Comparison of ENCODE assay signal across 9 cellular contexts in the genomic region with DNA sequence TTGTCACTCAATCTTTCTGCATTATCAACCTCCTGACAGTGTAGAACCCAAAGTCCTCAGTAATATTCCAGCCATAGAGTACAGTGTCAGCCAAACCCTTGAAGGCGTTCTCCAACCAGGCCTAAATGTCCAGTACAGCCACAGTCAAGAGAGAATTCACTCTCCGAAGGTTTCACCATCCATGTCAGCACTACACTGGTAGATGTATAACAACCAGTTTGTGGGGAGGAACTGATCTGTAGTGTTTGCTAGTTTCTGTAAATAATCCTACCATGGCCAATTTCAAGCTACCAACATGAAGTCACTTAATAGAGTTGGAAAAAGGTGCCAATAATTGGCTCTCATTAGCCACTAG. TPM values are rescaled to one million over a fixed set of nuclear protein-coding genes. Genes with fewer than 3 reads are reported as not detected.
A peak's percentile ranks its signal among the peaks of the same experiment; 100 is the strongest.
DNase-seq lines count a peak whose midpoint lies in the region; ATAC-seq, FAIRE-seq and TF ChIP-seq lines count a peak whose summit lies in the region.
"Had no signal": no experiment of that assay in that cellular context is flagged by ENCODE, and none has a peak within 500 bp of the region (broad histone marks: within the 10 kb centered on the region; RNA-seq: fewer than 3 reads in every experiment).

No MANE protein-coding gene starts in this region.

- H3K9me3 ChIP-seq in SJSA1 (replicated peaks) (no peaks in the 10 kb centered on the region), fibroblast of lung (ENCODE audit: control insufficient read depth, insufficient read depth, low read depth, low read length) (no peaks in the 10 kb centered on the region), small intestine (ENCODE audit: control insufficient read depth, low read depth) (no peaks in the 10 kb centered on the region), body of pancreas (no peaks in the 10 kb centered on the region)
- H3K9me3 ChIP-seq: mucosa of descending colon had no signal

- peak overlapping the region; percentile 93 for H3K4me3 Mint-ChIP-seq in GM23338

- H3K27me3 ChIP-seq in GM23338 (ENCODE audit: insufficient read depth), result no peaks in the 10 kb centered on the region
- H3K27me3 ChIP-seq in SJSA1 (replicated peaks), result no peaks in the 10 kb centered on the region
- no peaks in the 10 kb centered on the region for H3K27me3 ChIP-seq in fibroblast of lung (ENCODE audit: control insufficient read depth, insufficient read depth, low read length)
- H3K27me3 ChIP-seq in small intestine (ENCODE audit: control insufficient read depth in 2 of 2, insufficient read depth in 2 of 2, low read length in 2 of 2), result no peaks in the 10 kb centered on the region
- no peaks in the 10 kb centered on the region for H3K27me3 ChIP-seq in body of pancreas

- no peak for ATAC-seq in GM23338
- no peak for ATAC-seq in body of pancreas
- ATAC-seq in GM18498 (IDR thresholded peaks at IDR 0.05; ENCODE audit: unreplicated experiment), result no peak

- H3K9ac ChIP-seq in fibroblast of lung (ENCODE audit: insufficient read depth, low read length), result no peak overlapping the region

- no peak for DNase-seq in GM23338 (ENCODE audit: low spot score)
- peak in 1 of 2 experiments; percentile 19 for DNase-seq in SJSA1 (ENCODE audit: low read depth in 1 of 2, low spot score in 2 of 2)
- DNase-seq in fibroblast of lung (ENCODE audit: low read depth in 2 of 2), result no peak
- DNase-seq in small intestine, result no peak
- DNase-seq in NOMO-1 treated with dmso at 0.1 percent for 144 hours (lab: John Stamatoyannopoulos, UW; ENCODE audit: unreplicated experiment), result no peak
- no peak for DNase-seq in amniotic stem cell (lab: John Stamatoyannopoulos, UW)
- no peak for DNase-seq in body of pancreas

- FAIRE-seq in small intestine (lab: Jason Lieb, UNC), result no peak

- intact Hi-C loops in body of pancreas (cut with DNase I), result no loop called here

- TF ChIP-seq CTCF in GM23338 (conservative IDR thresholded peaks at IDR 0.05; ENCODE audit: low read depth in 2 of 2), result no peak
- TF ChIP-seq CTCF in fibroblast of lung (conservative IDR thresholded peaks at IDR 0.05 in 1 of 2, IDR thresholded peaks at IDR 0.05 in 1 of 2; ENCODE audit: low read depth in 1 of 2, low read length in 2 of 2), result no peak
- TF ChIP-seq CTCF in body of pancreas (IDR thresholded peaks at IDR 0.05), result no peak

- no peak overlapping the region for H2AFZ ChIP-seq in GM23338
- H2AFZ ChIP-seq in fibroblast of lung (ENCODE audit: low read length), result no peak overlapping the region

- peaks cover 19% of the 10 kb centered on the region for H3K27me3 Mint-ChIP-seq in GM23338 (ENCODE audit: insufficient read depth, low read depth, poor library complexity)

- H3K9me2 ChIP-seq in GM23338 (ENCODE audit: insufficient read depth), result no peaks in the 10 kb centered on the region

- H3K4me1 Mint-ChIP-seq in GM23338, result peaks cover 19% of the 10 kb centered on the region

- H3F3A ChIP-seq in GM23338 (replicated peaks; ENCODE audit: low read depth), result peaks cover 29% of the 10 kb centered on the region

- peak overlapping the region; percentile 98; the same call in 1 of the 2 replicates for H3K4me2 ChIP-seq in GM23338
- H3K4me2 ChIP-seq in fibroblast of lung (ENCODE audit: extremely low read depth, insufficient read depth, low read length), result peak overlapping the region; percentile 89

- peak overlapping the region; percentile 93; the same call in 1 of the 2 replicates for H3K4me3 ChIP-seq in GM23338
- H3K4me3 ChIP-seq in SJSA1, result peak overlapping the region; percentile 47; the same call in 1 of the 2 replicates
- peak overlapping the region; percentile 48 to 93 (median 72) for H3K4me3 ChIP-seq in fibroblast of lung (replicated peaks in 1 of 4; ENCODE audit: control extremely low read depth in 1 of 4, insufficient read depth in 1 of 4, low read depth in 3 of 4, low read length in 4 of 4)
- H3K4me3 ChIP-seq in small intestine (ENCODE audit: low read depth in 1 of 2, low read length in 2 of 2), result no peak overlapping the region
- H3K4me3 ChIP-seq in body of pancreas, result no peak overlapping the region

- peaks cover 22% of the 10 kb centered on the region for H3K79me2 ChIP-seq in GM23338 (replicated peaks; ENCODE audit: insufficient read depth)
- peaks cover 11% of the 10 kb centered on the region for H3K79me2 ChIP-seq in fibroblast of lung (ENCODE audit: control insufficient read depth, insufficient read depth, low read length)

- peaks cover 3% of the 10 kb centered on the region; the same call in 2 of the 3 replicates for H3K9me3 Mint-ChIP-seq in GM23338

- H3K4me1 ChIP-seq in GM23338 (ENCODE audit: insufficient read depth) (peaks cover 16% of the 10 kb centered on the region), SJSA1 (replicated peaks) (peaks cover 13% of the 10 kb centered on the region), fibroblast of lung (ENCODE audit: control insufficient read depth, extremely low read depth, insufficient read depth, low read length) (peaks cover 9% of the 10 kb centered on the region), small intestine (ENCODE audit: control insufficient read depth in 2 of 2, insufficient read depth in 1 of 2, low read depth in 1 of 2, low read length in 1 of 2) (no peaks in the 10 kb centered on the region), body of pancreas (peaks cover 29% of the 10 kb centered on the region)

- H4K20me1 ChIP-seq in GM23338 (replicated peaks; ENCODE audit: insufficient read depth), result peaks cover 15% of the 10 kb centered on the region
- H4K20me1 ChIP-seq in fibroblast of lung (ENCODE audit: control insufficient read depth, extremely low read depth, insufficient read depth, low read length), result no peaks in the 10 kb centered on the region

- peaks cover 30% of the 10 kb centered on the region for H3K36me3 Mint-ChIP-seq in GM23338 (ENCODE audit: low read depth)

- H3K36me3 ChIP-seq in GM23338 (ENCODE audit: insufficient read depth) (no peaks in the 10 kb centered on the region), SJSA1 (peaks cover 35% of the 10 kb centered on the region), fibroblast of lung (ENCODE audit: control insufficient read depth, insufficient read depth, low read length) (peaks cover 3% of the 10 kb centered on the region), small intestine (ENCODE audit: control insufficient read depth in 2 of 2, insufficient read depth in 2 of 2, low read length in 2 of 2) (no peaks in the 10 kb centered on the region), body of pancreas (replicated peaks in 1 of 2; ENCODE audit: insufficient read depth in 1 of 2, low read depth in 2 of 2) (peaks cover 0 to 4% of the 10 kb centered on the region in 2 donors)

- WGBS in small intestine, 3 donors, result 69 to 89% (median 75%) methylated on average over 2 of the region's 2 CpGs
- 72 to 75% methylated on average over 2 of the region's 2 CpGs for WGBS in body of pancreas, 2 donors

- peak overlapping the region; percentile 92 for H3K27ac Mint-ChIP-seq in GM23338

- TF ChIP-seq POLR2A in body of pancreas (IDR thresholded peaks at IDR 0.05), result no peak

- H3K27ac ChIP-seq in GM23338 (ENCODE audit: low read depth) (peak overlapping the region; percentile 81), SJSA1 (no peak overlapping the region), fibroblast of lung (ENCODE audit: insufficient read depth, low read length) (no peak overlapping the region), small intestine (ENCODE audit: low read depth in 1 of 2, low read length in 1 of 2) (peak overlapping the region; percentile 90 to 99), body of pancreas (peak overlapping the region in 2 of 4 donors; percentile 88 to 93)

RNA-seq across cellular contexts. Expression of gene MDP1, which starts 0.5 kb away (rescaled TPM):
- 9.6 and 9.8 TPM in 2 replicates for total RNA-seq in GM23338 (2014; rRNA removed; shearing (Covaris generic))
- 24.7 and 31.1 TPM in 2 replicates for polyA plus RNA-seq in GM23338 (2016; fragmentation: Nextera tagmentation; extraction: Ambion mirVana)
- total RNA-seq in SJSA1 (2014; rRNA removed; shearing (Covaris generic)), result 13.6 and 30.8 TPM in 2 replicates
- 13.6 and 22.1 TPM in 2 replicates for total RNA-seq in fibroblast of lung
- 14.4 TPM in 2 replicates for polyA plus RNA-seq in fibroblast of lung
- 16.9 and 20.4 TPM in 2 replicates for polyA plus RNA-seq in fibroblast of lung (2012)
- 4.8 and 12.0 TPM in 2 replicates for polyA minus RNA-seq in fibroblast of lung (ENCODE audit: low replicate concordance)
- polyA plus RNA-seq in small intestine, result 10 to 100 TPM; 18.8 to 31.1 (median 23.2) TPM
- total RNA-seq in body of pancreas, result 10 to 100 TPM in 1 of 2 donors, 1 to 10 TPM in 1; 2.0 to 18.9 TPM

RNA-seq across cellular contexts. Expression of gene CHMP4A, which starts 3.0 kb away (rescaled TPM):
- 10.6 and 19.3 TPM in 2 replicates for total RNA-seq in GM23338 (2014; rRNA removed; shearing (Covaris generic))
- polyA plus RNA-seq in GM23338 (2016; fragmentation: Nextera tagmentation; extraction: Ambion mirVana) (30.1 and 36.9 TPM in 2 replicates), fibroblast of lung (96.8 and 133 TPM in 2 replicates), small intestine (100 to 1,000 TPM in 1 of 3 donors, 10 to 100 TPM in 2; 70.0 to 121 (median 95.1) TPM)
- total RNA-seq in SJSA1 (2014; rRNA removed; shearing (Covaris generic)), result 23.0 and 29.9 TPM in 2 replicates
- total RNA-seq in fibroblast of lung (22.1 and 24.9 TPM in 2 replicates), body of pancreas (10 to 100 TPM; 28.5 to 32.0 TPM)
- polyA plus RNA-seq in fibroblast of lung (2012), result 74.7 and 102 TPM in 2 replicates
- polyA minus RNA-seq in fibroblast of lung (ENCODE audit: low replicate concordance), result 106 TPM in 1 of 2 replicates, not detected in the other

RNA-seq across cellular contexts. Expression of gene TSSK4, which starts 10.8 kb away (rescaled TPM):
- total RNA-seq in GM23338 (2014; rRNA removed; shearing (Covaris generic)), result 0.66 and 1.0 TPM in 2 replicates
- polyA plus RNA-seq in GM23338 (2016; fragmentation: Nextera tagmentation; extraction: Ambion mirVana), result 0.70 and 0.84 TPM in 2 replicates
- total RNA-seq in SJSA1 (2014; rRNA removed; shearing (Covaris generic)), result not detected in 2 replicates
- total RNA-seq in fibroblast of lung, result under 0.01 and 0.17 TPM in 2 replicates
- not detected in 2 replicates for polyA plus RNA-seq in fibroblast of lung
- polyA plus RNA-seq in fibroblast of lung (2012), result 0.63 and 0.69 TPM in 2 replicates
- polyA minus RNA-seq in fibroblast of lung (ENCODE audit: low replicate concordance), result 0.59 TPM in 1 of 2 replicates, not detected in the other
- under 1 TPM in 1 of 3 donors, not detected in 2; 0.04 TPM for polyA plus RNA-seq in small intestine
- under 1 TPM in 1 of 2 donors, not detected in 1; 0.26 TPM for total RNA-seq in body of pancreas

RNA-seq across cellular contexts. Expression of gene NEDD8, which starts 15.8 kb away (rescaled TPM):
- total RNA-seq in GM23338 (2014; rRNA removed; shearing (Covaris generic)), result 130 and 172 TPM in 2 replicates
- polyA plus RNA-seq in GM23338 (2016; fragmentation: Nextera tagmentation; extraction: Ambion mirVana) (401 and 418 TPM in 2 replicates), fibroblast of lung (441 and 587 TPM in 2 replicates), small intestine (100 to 1,000 TPM; 182 to 225 (median 217) TPM)
- 234 and 316 TPM in 2 replicates for total RNA-seq in SJSA1 (2014; rRNA removed; shearing (Covaris generic))
- total RNA-seq in fibroblast of lung (140 and 145 TPM in 2 replicates), body of pancreas (10 to 100 TPM; 28.7 to 77.6 TPM)
- 454 and 502 TPM in 2 replicates for polyA plus RNA-seq in fibroblast of lung (2012)
- 97.0 and 108 TPM in 2 replicates for polyA minus RNA-seq in fibroblast of lung (ENCODE audit: low replicate concordance)

RNA-seq across cellular contexts. Expression of gene GMPR2, which starts 16.4 kb away (rescaled TPM):
- 60.6 and 67.0 TPM in 2 replicates for total RNA-seq in GM23338 (2014; rRNA removed; shearing (Covaris generic))
- polyA plus RNA-seq in GM23338 (2016; fragmentation: Nextera tagmentation; extraction: Ambion mirVana), result 70.6 TPM in 2 replicates
- total RNA-seq in SJSA1 (2014; rRNA removed; shearing (Covaris generic)), result 46.1 and 64.8 TPM in 2 replicates
- 128 and 147 TPM in 2 replicates for total RNA-seq in fibroblast of lung
- polyA plus RNA-seq in fibroblast of lung, result 68.3 and 80.2 TPM in 2 replicates
- polyA plus RNA-seq in fibroblast of lung (2012), result 58.3 and 63.9 TPM in 2 replicates
- polyA minus RNA-seq in fibroblast of lung (ENCODE audit: low replicate concordance), result 103 and 105 TPM in 2 replicates
- polyA plus RNA-seq in small intestine, result 10 to 100 TPM; 57.4 to 81.0 (median 71.1) TPM
- 10 to 100 TPM; 30.9 to 41.9 TPM for total RNA-seq in body of pancreas

Comparison
In these comparisons a context has a peak if more than half of its experiments do, and no peak if none do; other contexts are left out.
1. H3K27ac ChIP-seq: peak in GM23338 (single experiment) and small intestine (2 of 2); none in SJSA1 (single experiment) and fibroblast of lung (single experiment).
2. H3K4me3 ChIP-seq: peak in GM23338 (single experiment), SJSA1 (single experiment) and fibroblast of lung (4 of 4); none in small intestine (0 of 2) and body of pancreas (0 of 2).